Comparison of ENCODE assay signal across 2 cellular contexts in the genomic region with DNA sequence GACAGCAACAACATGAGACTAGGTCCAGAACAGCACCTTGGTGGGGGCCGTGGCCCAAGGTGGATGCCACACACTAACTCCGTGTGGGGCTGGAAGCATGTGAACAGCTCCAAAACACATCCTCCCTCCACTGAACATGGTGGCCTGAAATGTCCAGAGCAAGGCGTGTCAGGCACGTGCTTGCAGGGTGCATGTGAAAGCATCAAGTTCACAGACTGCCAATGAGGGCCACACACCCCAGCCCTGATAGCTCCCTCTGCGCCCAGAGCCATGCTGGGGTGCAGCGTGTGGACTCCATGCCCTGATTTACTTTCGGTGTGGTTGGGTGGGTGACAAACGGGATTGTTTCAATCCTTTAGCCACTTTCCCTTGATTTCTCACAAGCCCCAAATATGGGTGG.
TF ChIP-seq lines count a peak whose summit lies in the region.

No MANE protein-coding gene starts in this region.

TF ChIP-seq in HepG2, 621 proteins besides CTCF, POLR2A, EP300 and RAD21:
- TF ChIP-seq, protein P1, sequence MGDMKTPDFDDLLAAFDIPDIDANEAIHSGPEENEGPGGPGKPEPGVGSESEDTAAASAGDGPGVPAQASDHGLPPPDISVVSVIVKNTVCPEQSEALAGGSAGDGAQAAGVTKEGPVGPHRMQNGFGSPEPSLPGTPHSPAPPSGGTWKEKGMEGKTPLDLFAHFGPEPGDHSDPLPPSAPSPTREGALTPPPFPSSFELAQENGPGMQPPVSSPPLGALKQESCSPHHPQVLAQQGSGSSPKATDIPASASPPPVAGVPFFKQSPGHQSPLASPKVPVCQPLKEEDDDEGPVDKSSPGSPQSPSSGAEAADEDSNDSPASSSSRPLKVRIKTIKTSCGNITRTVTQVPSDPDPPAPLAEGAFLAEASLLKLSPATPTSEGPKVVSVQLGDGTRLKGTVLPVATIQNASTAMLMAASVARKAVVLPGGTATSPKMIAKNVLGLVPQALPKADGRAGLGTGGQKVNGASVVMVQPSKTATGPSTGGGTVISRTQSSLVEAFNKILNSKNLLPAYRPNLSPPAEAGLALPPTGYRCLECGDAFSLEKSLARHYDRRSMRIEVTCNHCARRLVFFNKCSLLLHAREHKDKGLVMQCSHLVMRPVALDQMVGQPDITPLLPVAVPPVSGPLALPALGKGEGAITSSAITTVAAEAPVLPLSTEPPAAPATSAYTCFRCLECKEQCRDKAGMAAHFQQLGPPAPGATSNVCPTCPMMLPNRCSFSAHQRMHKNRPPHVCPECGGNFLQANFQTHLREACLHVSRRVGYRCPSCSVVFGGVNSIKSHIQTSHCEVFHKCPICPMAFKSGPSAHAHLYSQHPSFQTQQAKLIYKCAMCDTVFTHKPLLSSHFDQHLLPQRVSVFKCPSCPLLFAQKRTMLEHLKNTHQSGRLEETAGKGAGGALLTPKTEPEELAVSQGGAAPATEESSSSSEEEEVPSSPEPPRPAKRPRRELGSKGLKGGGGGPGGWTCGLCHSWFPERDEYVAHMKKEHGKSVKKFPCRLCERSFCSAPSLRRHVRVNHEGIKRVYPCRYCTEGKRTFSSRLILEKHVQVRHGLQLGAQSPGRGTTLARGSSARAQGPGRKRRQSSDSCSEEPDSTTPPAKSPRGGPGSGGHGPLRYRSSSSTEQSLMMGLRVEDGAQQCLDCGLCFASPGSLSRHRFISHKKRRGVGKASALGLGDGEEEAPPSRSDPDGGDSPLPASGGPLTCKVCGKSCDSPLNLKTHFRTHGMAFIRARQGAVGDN (CRISPR knock-in tag; IDR thresholded peaks at IDR 0.05): peak; percentile 29; the same call in 1 of the 2 replicates
- no peak for TF ChIP-seq ZNF850 (CRISPR knock-in tag; conservative IDR thresholded peaks at IDR 0.05)

TF ChIP-seq in K562, 482 proteins besides CTCF, POLR2A, EP300 and RAD21:
- TF ChIP-seq, protein P2, sequence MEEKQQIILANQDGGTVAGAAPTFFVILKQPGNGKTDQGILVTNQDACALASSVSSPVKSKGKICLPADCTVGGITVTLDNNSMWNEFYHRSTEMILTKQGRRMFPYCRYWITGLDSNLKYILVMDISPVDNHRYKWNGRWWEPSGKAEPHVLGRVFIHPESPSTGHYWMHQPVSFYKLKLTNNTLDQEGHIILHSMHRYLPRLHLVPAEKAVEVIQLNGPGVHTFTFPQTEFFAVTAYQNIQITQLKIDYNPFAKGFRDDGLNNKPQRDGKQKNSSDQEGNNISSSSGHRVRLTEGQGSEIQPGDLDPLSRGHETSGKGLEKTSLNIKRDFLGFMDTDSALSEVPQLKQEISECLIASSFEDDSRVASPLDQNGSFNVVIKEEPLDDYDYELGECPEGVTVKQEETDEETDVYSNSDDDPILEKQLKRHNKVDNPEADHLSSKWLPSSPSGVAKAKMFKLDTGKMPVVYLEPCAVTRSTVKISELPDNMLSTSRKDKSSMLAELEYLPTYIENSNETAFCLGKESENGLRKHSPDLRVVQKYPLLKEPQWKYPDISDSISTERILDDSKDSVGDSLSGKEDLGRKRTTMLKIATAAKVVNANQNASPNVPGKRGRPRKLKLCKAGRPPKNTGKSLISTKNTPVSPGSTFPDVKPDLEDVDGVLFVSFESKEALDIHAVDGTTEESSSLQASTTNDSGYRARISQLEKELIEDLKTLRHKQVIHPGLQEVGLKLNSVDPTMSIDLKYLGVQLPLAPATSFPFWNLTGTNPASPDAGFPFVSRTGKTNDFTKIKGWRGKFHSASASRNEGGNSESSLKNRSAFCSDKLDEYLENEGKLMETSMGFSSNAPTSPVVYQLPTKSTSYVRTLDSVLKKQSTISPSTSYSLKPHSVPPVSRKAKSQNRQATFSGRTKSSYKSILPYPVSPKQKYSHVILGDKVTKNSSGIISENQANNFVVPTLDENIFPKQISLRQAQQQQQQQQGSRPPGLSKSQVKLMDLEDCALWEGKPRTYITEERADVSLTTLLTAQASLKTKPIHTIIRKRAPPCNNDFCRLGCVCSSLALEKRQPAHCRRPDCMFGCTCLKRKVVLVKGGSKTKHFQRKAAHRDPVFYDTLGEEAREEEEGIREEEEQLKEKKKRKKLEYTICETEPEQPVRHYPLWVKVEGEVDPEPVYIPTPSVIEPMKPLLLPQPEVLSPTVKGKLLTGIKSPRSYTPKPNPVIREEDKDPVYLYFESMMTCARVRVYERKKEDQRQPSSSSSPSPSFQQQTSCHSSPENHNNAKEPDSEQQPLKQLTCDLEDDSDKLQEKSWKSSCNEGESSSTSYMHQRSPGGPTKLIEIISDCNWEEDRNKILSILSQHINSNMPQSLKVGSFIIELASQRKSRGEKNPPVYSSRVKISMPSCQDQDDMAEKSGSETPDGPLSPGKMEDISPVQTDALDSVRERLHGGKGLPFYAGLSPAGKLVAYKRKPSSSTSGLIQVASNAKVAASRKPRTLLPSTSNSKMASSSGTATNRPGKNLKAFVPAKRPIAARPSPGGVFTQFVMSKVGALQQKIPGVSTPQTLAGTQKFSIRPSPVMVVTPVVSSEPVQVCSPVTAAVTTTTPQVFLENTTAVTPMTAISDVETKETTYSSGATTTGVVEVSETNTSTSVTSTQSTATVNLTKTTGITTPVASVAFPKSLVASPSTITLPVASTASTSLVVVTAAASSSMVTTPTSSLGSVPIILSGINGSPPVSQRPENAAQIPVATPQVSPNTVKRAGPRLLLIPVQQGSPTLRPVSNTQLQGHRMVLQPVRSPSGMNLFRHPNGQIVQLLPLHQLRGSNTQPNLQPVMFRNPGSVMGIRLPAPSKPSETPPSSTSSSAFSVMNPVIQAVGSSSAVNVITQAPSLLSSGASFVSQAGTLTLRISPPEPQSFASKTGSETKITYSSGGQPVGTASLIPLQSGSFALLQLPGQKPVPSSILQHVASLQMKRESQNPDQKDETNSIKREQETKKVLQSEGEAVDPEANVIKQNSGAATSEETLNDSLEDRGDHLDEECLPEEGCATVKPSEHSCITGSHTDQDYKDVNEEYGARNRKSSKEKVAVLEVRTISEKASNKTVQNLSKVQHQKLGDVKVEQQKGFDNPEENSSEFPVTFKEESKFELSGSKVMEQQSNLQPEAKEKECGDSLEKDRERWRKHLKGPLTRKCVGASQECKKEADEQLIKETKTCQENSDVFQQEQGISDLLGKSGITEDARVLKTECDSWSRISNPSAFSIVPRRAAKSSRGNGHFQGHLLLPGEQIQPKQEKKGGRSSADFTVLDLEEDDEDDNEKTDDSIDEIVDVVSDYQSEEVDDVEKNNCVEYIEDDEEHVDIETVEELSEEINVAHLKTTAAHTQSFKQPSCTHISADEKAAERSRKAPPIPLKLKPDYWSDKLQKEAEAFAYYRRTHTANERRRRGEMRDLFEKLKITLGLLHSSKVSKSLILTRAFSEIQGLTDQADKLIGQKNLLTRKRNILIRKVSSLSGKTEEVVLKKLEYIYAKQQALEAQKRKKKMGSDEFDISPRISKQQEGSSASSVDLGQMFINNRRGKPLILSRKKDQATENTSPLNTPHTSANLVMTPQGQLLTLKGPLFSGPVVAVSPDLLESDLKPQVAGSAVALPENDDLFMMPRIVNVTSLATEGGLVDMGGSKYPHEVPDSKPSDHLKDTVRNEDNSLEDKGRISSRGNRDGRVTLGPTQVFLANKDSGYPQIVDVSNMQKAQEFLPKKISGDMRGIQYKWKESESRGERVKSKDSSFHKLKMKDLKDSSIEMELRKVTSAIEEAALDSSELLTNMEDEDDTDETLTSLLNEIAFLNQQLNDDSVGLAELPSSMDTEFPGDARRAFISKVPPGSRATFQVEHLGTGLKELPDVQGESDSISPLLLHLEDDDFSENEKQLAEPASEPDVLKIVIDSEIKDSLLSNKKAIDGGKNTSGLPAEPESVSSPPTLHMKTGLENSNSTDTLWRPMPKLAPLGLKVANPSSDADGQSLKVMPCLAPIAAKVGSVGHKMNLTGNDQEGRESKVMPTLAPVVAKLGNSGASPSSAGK (IDR thresholded peaks at IDR 0.05): peak; percentile 44
- no peak for TF ChIP-seq DNMT1 (IDR thresholded peaks at IDR 0.05)
- 0 out of 2 replicates have a peak, but pooled peaks have one; percentile 27 for TF ChIP-seq BHLHE40 (IDR thresholded peaks at IDR 0.05; ENCODE audit: low read length)
